8 cellular contexts compared by ENCODE assay signal in genomic region chr19:37217533-37217854, GRCh38. TPM values are rescaled to one million over a fixed set of nuclear protein-coding genes. Genes with fewer than 3 reads are reported as not detected.
DNase-seq lines count a peak whose midpoint lies in the region; ATAC-seq and TF ChIP-seq lines count a peak whose summit lies in the region.

No MANE protein-coding gene starts in this region.

- ATAC-seq in GM18867 (IDR thresholded peaks at IDR 0.05; ENCODE audit: unreplicated experiment) = no peak

- no peaks in the 10 kb centered on the region for H3K27me3 Mint-ChIP-seq in endodermal cell (ENCODE audit: insufficient read depth)

- H3K36me3 Mint-ChIP-seq in endodermal cell (ENCODE audit: low read depth) = peaks cover 19% of the 10 kb centered on the region

- TF ChIP-seq CTCF in endodermal cell (conservative IDR thresholded peaks at IDR 0.05) = no peak
- no peak for TF ChIP-seq CTCF in prostate gland (IDR thresholded peaks at IDR 0.05)

- peaks cover 14% of the 10 kb centered on the region for H3K9me3 Mint-ChIP-seq in endodermal cell

- 4 to 7% methylated on average over 2 to 10 of the region's 10 CpGs for WGBS in endodermal cell (ENCODE audit: insufficient coverage in 1 of 2, insufficient read length in 1 of 2), 2 experiments
- under 1% methylated on average over 10 of the region's 10 CpGs for WGBS in prostate gland

- H3K27ac Mint-ChIP-seq in endodermal cell = peak overlapping the region; percentile 100

- peak overlapping the region; percentile 91 for H3K4me3 Mint-ChIP-seq in endodermal cell

- H3K9ac ChIP-seq in endodermal cell (ENCODE audit: extremely low read depth, low read length, poor library complexity, severe bottlenecking) = peak overlapping the region; percentile 86

- H3K9me3 ChIP-seq in KOPT-K1 (ENCODE audit: insufficient read depth, low read length, poor library complexity, severe bottlenecking) (no peaks in the 10 kb centered on the region), endodermal cell (ENCODE audit: control insufficient read depth, low read length) (peaks cover under 1% of the 10 kb centered on the region), prostate gland (no peaks in the 10 kb centered on the region)

- intact Hi-C loops in prostate gland (cut with DNase I) = loop anchor here (5.0 to 10.0 kb wide), 2 partner anchors 117 to 245 kb away; a partner anchor contains a TSS

- H3K4me1 Mint-ChIP-seq in endodermal cell = peaks cover 8% of the 10 kb centered on the region

- DNase-seq in SKM-1 (lab: John Stamatoyannopoulos, UW; ENCODE audit: unreplicated experiment) = peak; percentile 67
- DNase-seq in SKM-1 treated with dmso at 0.1 percent for 144 hours (lab: John Stamatoyannopoulos, UW; ENCODE audit: unreplicated experiment) = no peak
- DNase-seq in endodermal cell = no peak
- DNase-seq in prostate gland (ENCODE audit: low spot score) = no peak
- no peak for DNase-seq in medulla oblongata (ENCODE audit: extremely low spot score)
- DNase-seq in activated CD8-positive, alpha-beta memory T cell treated with anti-CD3 and anti-CD28 coated beads for 24 hours = no peak

- H3K27me3 ChIP-seq in endodermal cell (ENCODE audit: control insufficient read depth, insufficient read depth, low read length, poor library complexity, severe bottlenecking) (no peaks in the 10 kb centered on the region), prostate gland (replicated peaks; ENCODE audit: insufficient read depth) (no peaks in the 10 kb centered on the region)

- H3K4me1 ChIP-seq in endodermal cell (ENCODE audit: control insufficient read depth, insufficient read depth, low read length) = no peaks in the 10 kb centered on the region
- H3K4me1 ChIP-seq in prostate gland (replicated peaks) = no peaks in the 10 kb centered on the region

- H3K4me3 ChIP-seq in endodermal cell (ENCODE audit: low read length) (peak overlapping the region; percentile 99), prostate gland (peak overlapping the region; percentile 50 to 73)

- no peak for TF ChIP-seq POLR2A in prostate gland (IDR thresholded peaks at IDR 0.05)

- peaks cover 22% of the 10 kb centered on the region for H3K36me3 ChIP-seq in KOPT-K1 (ENCODE audit: insufficient read depth, low read length)
- H3K36me3 ChIP-seq in endodermal cell (ENCODE audit: control insufficient read depth, insufficient read depth, low read length) = peaks cover 9% of the 10 kb centered on the region
- no peaks in the 10 kb centered on the region for H3K36me3 ChIP-seq in prostate gland

- peak overlapping the region; percentile 88 for H3K27ac ChIP-seq in KOPT-K1 (ENCODE audit: low read depth, low read length, poor library complexity, severe bottlenecking)
- no peak overlapping the region for H3K27ac ChIP-seq in endodermal cell (ENCODE audit: low read depth, low read length)
- peak overlapping the region; percentile 82 to 92 for H3K27ac ChIP-seq in prostate gland

RNA-seq across cellular contexts. Expression of gene ZNF383, which starts 0.5 kb away (rescaled TPM):
- 1 to 10 TPM; 5.7 to 7.3 TPM for total RNA-seq in endodermal cell
- polyA plus RNA-seq in endodermal cell (2013, experiment 1 of 2) = 5.7 TPM
- polyA plus RNA-seq in endodermal cell (2013, experiment 2 of 2) = 5.2 TPM
- 1 to 10 TPM; 6.6 to 7.8 TPM for total RNA-seq in prostate gland

RNA-seq across cellular contexts. Expression of gene ZNF585B, which starts 7.2 kb away (rescaled TPM):
- total RNA-seq in endodermal cell = 1 to 10 TPM; 5.2 to 9.1 TPM
- polyA plus RNA-seq in endodermal cell (2013, experiment 1 of 2) = 4.1 TPM
- polyA plus RNA-seq in endodermal cell (2013, experiment 2 of 2) = 3.7 TPM
- total RNA-seq in prostate gland = 10 to 100 TPM; 13.5 to 20.1 TPM

RNA-seq across cellular contexts. Expression of gene ZNF585A, which starts 45.0 kb away (rescaled TPM):
- total RNA-seq in endodermal cell (10 to 100 TPM in 1 of 2 donors, 1 to 10 TPM in 1; 6.2 to 19.6 TPM), prostate gland (1 to 10 TPM; 5.0 to 8.7 TPM)
- polyA plus RNA-seq in endodermal cell (2013, experiment 1 of 2) = 14.5 TPM
- polyA plus RNA-seq in endodermal cell (2013, experiment 2 of 2) = 15.4 TPM
